In genomic region chr7:20778063-20778721, GRCh38 we compare ENCODE assay signal across 8 cellular contexts. TPM values are rescaled to one million over a fixed set of nuclear protein-coding genes. Genes with fewer than 3 reads are reported as not detected.
A peak's percentile ranks its signal among the peaks of the same experiment; 100 is the strongest.
DNase-seq lines count a peak whose midpoint lies in the region; ATAC-seq and TF ChIP-seq lines count a peak whose summit lies in the region.

No MANE protein-coding gene starts in this region.

- POLR2A ChIA-PET in PC-3 (lab: Charles Lee; ENCODE audit: unreplicated experiment) = no interaction called here

- no TSS peak for BruUV-seq in PC-3 (replicated peaks; lab: Mats Ljungman, UMichigan)

- peak; percentile 98 for TF ChIP-seq RAD21 in neural cell (conservative IDR thresholded peaks at IDR 0.05)

- H3F3A ChIP-seq in PC-3 (ENCODE audit: low read length, unreplicated experiment) = no peaks in the 10 kb centered on the region
- no peaks in the 10 kb centered on the region for H3F3A ChIP-seq in neural cell (ENCODE audit: insufficient read depth, low read length, poor library complexity, severe bottlenecking)

- H3K79me2 ChIP-seq in PC-3 (ENCODE audit: low read length) = no peaks in the 10 kb centered on the region
- peaks cover 45% of the 10 kb centered on the region for H3K79me2 ChIP-seq in neural cell (replicated peaks; ENCODE audit: insufficient read depth, low read length)

- CTCF ChIA-PET in PC-3 (lab: Charles Lee) = no interaction called here

- H3K9ac ChIP-seq in PC-3 (ENCODE audit: low read length) (no peak overlapping the region), neural cell (ENCODE audit: low read length) (peak overlapping the region; percentile 71)

- peak overlapping the region; percentile 58; the same call in 1 of the 2 replicates for H3K4me3 ChIP-seq in PC-3 (ENCODE audit: low read length)
- H3K4me3 ChIP-seq in epithelial cell of proximal tubule (ENCODE audit: low read depth, low read length) = peak overlapping the region; percentile 39
- peak overlapping the region; percentile 66 for H3K4me3 ChIP-seq in neural cell (ENCODE audit: low read length)

- peak; percentile 84 for ATAC-seq in HG02642 (IDR thresholded peaks at IDR 0.05; ENCODE audit: poor library complexity, unreplicated experiment)
- ATAC-seq in PC-3 = peak; percentile 97

- H3K9me3 ChIP-seq in PC-3 (ENCODE audit: low read length) (no peaks in the 10 kb centered on the region), neural cell (ENCODE audit: low read length) (no peaks in the 10 kb centered on the region)

- peak; percentile 69 for TF ChIP-seq CTCF in PC-3 (conservative IDR thresholded peaks at IDR 0.05; ENCODE audit: low read depth, low read length)
- peak; percentile 58 for TF ChIP-seq CTCF in epithelial cell of proximal tubule (conservative IDR thresholded peaks at IDR 0.05; ENCODE audit: low read depth, low read length)
- peak; percentile 96 for TF ChIP-seq CTCF in neural cell (IDR thresholded peaks at IDR 0.05; ENCODE audit: poor library complexity, severe bottlenecking)

- intact Hi-C loops in PC-3 (cut with micrococcal nuclease) = loop anchor here (10.0 kb wide), 1 partner anchor 727 kb away; no protein-coding TSS in a partner anchor

- peaks cover 88% of the 10 kb centered on the region for H3K27me3 ChIP-seq in PC-3 (ENCODE audit: low read length)
- H3K27me3 ChIP-seq in neural cell (ENCODE audit: insufficient read depth, low read depth, low read length) = peaks cover 30% of the 10 kb centered on the region

- H2AFZ ChIP-seq in PC-3 (ENCODE audit: low read length) (peak overlapping the region; percentile 65), neural cell (ENCODE audit: low read depth, low read length) (peak overlapping the region; percentile 53)

- no peaks in the 10 kb centered on the region for H3K4me1 ChIP-seq in PC-3 (ENCODE audit: insufficient read depth, low read length)

- H3K27ac ChIP-seq in PC-3 (ENCODE audit: low read length) = no peak overlapping the region
- H3K27ac ChIP-seq in neural cell (ENCODE audit: low read length) = peak overlapping the region; percentile 43

- H3K4me2 ChIP-seq in PC-3 (ENCODE audit: low read length) (peak overlapping the region; percentile 80), neural cell (ENCODE audit: low read length) (peak overlapping the region; percentile 66)

- DNase-seq in NCI-H82 (lab: John Stamatoyannopoulos, UW) (peak; percentile 64), NCI-H82 treated with DMSO at 0.1 percent for 48 hours (lab: John Stamatoyannopoulos, UW; ENCODE audit: unreplicated experiment) (no peak), PC-3 (peak; percentile 49), epithelial cell of proximal tubule (ENCODE audit: low read depth) (no peak), NCI-H1436 (lab: John Stamatoyannopoulos, UW) (no peak)
- no peak for DNase-seq in NK-92 treated with Interleukin-12 subunit alpha and Interleukin-12 subunit beta, amount 100 ng/mL, for 24 hours (lab: John Stamatoyannopoulos, UW)

- H4K20me1 ChIP-seq in PC-3 (ENCODE audit: low read length) = no peaks in the 10 kb centered on the region
- no peaks in the 10 kb centered on the region for H4K20me1 ChIP-seq in neural cell (ENCODE audit: insufficient read depth)

- H3K9me2 ChIP-seq in PC-3 (replicated peaks; ENCODE audit: low read length) (no peaks in the 10 kb centered on the region), neural cell (ENCODE audit: insufficient read depth, low read length) (no peaks in the 10 kb centered on the region)

- H3K36me3 ChIP-seq in PC-3 (ENCODE audit: low read depth, low read length) (no peaks in the 10 kb centered on the region), neural cell (ENCODE audit: insufficient read depth, low read length) (no peaks in the 10 kb centered on the region)

- peak; percentile 37 for TF ChIP-seq EP300 in neural cell (conservative IDR thresholded peaks at IDR 0.05; ENCODE audit: poor library complexity, severe bottlenecking)

TF ChIP-seq in neural cell, 6 proteins besides CTCF, POLR2A, EP300 and RAD21:
- TF ChIP-seq MXI1 (conservative IDR thresholded peaks at IDR 0.05; ENCODE audit: poor library complexity, severe bottlenecking) (peak; percentile 43), POLR2AphosphoS5 (IDR thresholded peaks at IDR 0.05) (no peak), TAF1 (IDR thresholded peaks at IDR 0.05; ENCODE audit: low read depth) (no peak), EZH2 (IDR thresholded peaks at IDR 0.05; ENCODE audit: borderline replicate concordance, insufficient read depth, low read length, poor library complexity, severe bottlenecking) (no peak), REST (IDR thresholded peaks at IDR 0.05; ENCODE audit: borderline replicate concordance) (no peak), SMC3 (conservative IDR thresholded peaks at IDR 0.05; ENCODE audit: poor library complexity) (peak; percentile 97)

RNA-seq across cellular contexts. Expression of gene SP8, which starts 8.5 kb away (rescaled TPM):
- not detected in 2 replicates for total RNA-seq in PC-3 (2014; rRNA removed)
- total RNA-seq in epithelial cell of proximal tubule = not detected in 2 replicates
- polyA plus RNA-seq in neural cell = 8.4 and 8.7 TPM in 2 replicates
- polyA minus RNA-seq in neural cell = 15.6 TPM in 2 replicates

Comparison
In these comparisons a context has a peak if more than half of its experiments do, and no peak if none do; other contexts are left out.
1. DNase-seq: peak in NCI-H82 (single experiment) and PC-3 (single experiment); none in NCI-H82 treated with DMSO at 0.1 percent for 48 hours (single experiment), epithelial cell of proximal tubule (single experiment), NK-92 treated with Interleukin-12 subunit alpha and Interleukin-12 subunit beta, amount 100 ng/mL, for 24 hours (single experiment) and NCI-H1436 (single experiment).
2. Peak in every context shown above with its lines, with median percentiles within 50 percentile points of each other: H3K4me3 ChIP-seq and CTCF ChIP-seq.